1 cellular context compared by ENCODE assay signal in the genomic region with DNA sequence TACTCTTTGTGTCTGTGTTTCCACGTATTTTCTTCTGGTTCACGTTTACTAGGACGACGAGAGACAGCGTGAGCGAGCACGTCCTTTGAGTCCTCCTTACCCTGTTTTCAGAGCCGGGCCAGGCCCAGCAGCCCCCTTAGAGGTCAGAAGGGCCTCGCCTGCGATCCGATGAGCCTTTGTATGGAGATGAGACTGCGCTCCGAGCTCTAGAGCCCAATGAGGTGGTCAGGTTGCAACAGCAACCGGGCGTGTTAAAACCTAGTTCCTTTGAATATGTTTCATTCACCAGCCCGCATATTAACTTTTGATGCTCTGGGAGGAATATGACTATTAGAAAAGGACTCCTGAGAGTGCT.
TF ChIP-seq lines count a peak whose summit lies in the region.

No MANE protein-coding gene starts in this region.

TF ChIP-seq in WTC11, 78 proteins besides CTCF, POLR2A, EP300 and RAD21 (continued from another document):
- no peak for TF ChIP-seq ZNF281 (CRISPR knock-in tag; IDR thresholded peaks at IDR 0.05)
- no peak for TF ChIP-seq TCF7 (CRISPR knock-in tag; IDR thresholded peaks at IDR 0.05; ENCODE audit: low read depth)
